ENCODE assay signal across 8 cellular contexts in genomic region chr17:31550389-31551056, GRCh38.
A peak's percentile ranks its signal among the peaks of the same experiment; 100 is the strongest.
DNase-seq lines count a peak whose midpoint lies in the region; ATAC-seq and TF ChIP-seq lines count a peak whose summit lies in the region.

No MANE protein-coding gene starts in this region.

- H3K36me3 ChIP-seq in ES-I3 (ENCODE audit: insufficient read depth, low read length) (no peaks in the 10 kb centered on the region), mucosa of stomach (ENCODE audit: control insufficient read depth, insufficient read depth, low read length) (no peaks in the 10 kb centered on the region)

- TF ChIP-seq POLR2A in erythroblast (IDR thresholded peaks at IDR 0.05; ENCODE audit: low read length): no peak

- H3K4me3 ChIP-seq in cardiac fibroblast (replicated peaks in 1 of 2; ENCODE audit: low read depth in 2 of 2, low read length in 2 of 2) (peak overlapping the region; percentile 45 to 83), mucosa of stomach (ENCODE audit: low read length) (peak overlapping the region; percentile 45)

- H3K4me1 ChIP-seq in ES-I3 (ENCODE audit: insufficient read depth, low read length): peaks cover 4% of the 10 kb centered on the region; the same call in 1 of the 2 replicates
- H3K4me1 ChIP-seq in mucosa of stomach (ENCODE audit: control insufficient read depth, insufficient read depth, low read length): peaks cover 6% of the 10 kb centered on the region

- TF ChIP-seq CTCF in cardiac fibroblast (IDR thresholded peaks at IDR 0.05; ENCODE audit: low read depth, low read length): no peak

- H3K9me3 ChIP-seq in ES-I3 (ENCODE audit: control insufficient read depth, insufficient read depth, low read length) (no peaks in the 10 kb centered on the region), mucosa of stomach (ENCODE audit: control insufficient read depth, low read length) (no peaks in the 10 kb centered on the region)

- no peaks in the 10 kb centered on the region for H3K27me3 ChIP-seq in mucosa of stomach (ENCODE audit: control insufficient read depth, insufficient read depth, low read length)

- peak; percentile 47 for DNase-seq in M059J (ENCODE audit: low read depth)
- peak in 1 of 2 donors; percentile 30 for DNase-seq in cardiac fibroblast (ENCODE audit: low read depth in 2 of 2)
- no peak for DNase-seq in erythroblast (lab: John Stamatoyannopoulos, UW)
- DNase-seq in ecto neural progenitor cell (ENCODE audit: low spot score): no peak

- H3K9ac ChIP-seq in ES-I3 (ENCODE audit: low read depth, low read length) (peak overlapping the region; percentile 76), mucosa of stomach (ENCODE audit: low read length) (peak overlapping the region; percentile 75)

- ATAC-seq in GM18861 (IDR thresholded peaks at IDR 0.05; ENCODE audit: unreplicated experiment) (no peak), GM18502 (IDR thresholded peaks at IDR 0.05; ENCODE audit: poor library complexity, unreplicated experiment) (no peak)
